In the genomic region with DNA sequence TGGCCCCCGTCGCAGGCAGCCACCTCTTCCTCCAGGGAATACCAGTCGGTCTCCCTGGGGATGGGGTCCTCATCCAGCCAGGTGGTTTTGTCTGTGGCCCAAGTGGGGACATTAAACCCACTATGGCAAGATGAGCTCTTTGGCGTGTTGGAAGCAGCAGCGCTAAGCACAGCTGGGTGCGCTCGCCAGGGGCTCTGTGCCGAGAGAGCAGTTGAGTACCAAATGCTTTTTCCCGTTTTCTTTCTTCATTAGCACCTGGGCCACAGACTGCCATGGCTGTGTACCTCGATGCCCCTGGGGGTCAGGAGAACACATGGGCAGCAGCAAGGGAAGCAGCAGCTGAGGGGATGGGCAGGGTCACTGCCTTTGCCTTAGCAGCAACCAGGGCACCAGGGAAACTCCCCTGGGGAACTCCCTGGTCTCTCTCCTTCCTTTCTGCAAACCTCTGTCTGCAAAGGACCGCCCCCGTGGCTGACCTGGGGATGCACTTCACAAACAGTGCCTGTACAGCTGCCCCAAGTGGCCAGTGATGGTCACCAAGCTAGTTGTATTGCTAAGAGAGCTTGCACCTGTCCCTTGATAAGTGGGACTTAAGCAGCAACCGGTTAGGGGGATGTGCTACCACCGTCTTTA, we compare ENCODE assay signal across 8 cellular contexts. TPM values are rescaled to one million over a fixed set of nuclear protein-coding genes. Genes with fewer than 3 reads are reported as not detected.
DNase-seq lines count a peak whose midpoint lies in the region; ATAC-seq and TF ChIP-seq lines count a peak whose summit lies in the region.

No MANE protein-coding gene starts in this region.

- H3K36me3 ChIP-seq in upper lobe of right lung: no peaks in the 10 kb centered on the region

- H3K27ac ChIP-seq in upper lobe of right lung: no peak overlapping the region

- peak; percentile 95 for ATAC-seq in GM18868 (IDR thresholded peaks at IDR 0.05; ENCODE audit: unreplicated experiment)
- ATAC-seq in HG02852 (IDR thresholded peaks at IDR 0.05; ENCODE audit: unreplicated experiment): peak; percentile 92
- no peak for ATAC-seq in upper lobe of right lung
- ATAC-seq in left cardiac atrium: no peak

- DNase-seq in Caki2 (ENCODE audit: low read depth): peak; percentile 19
- DNase-seq in T-helper 1 cell: peak in 3 of 5 donors; percentile 8 to 28 (median 19)
- no peak for DNase-seq in upper lobe of right lung
- no peak for DNase-seq in left cardiac atrium
- DNase-seq in ACHN: no peak
- DNase-seq in hepatic stellate cell (ENCODE audit: low spot score): no peak

- H3K9me3 ChIP-seq in upper lobe of right lung: no peaks in the 10 kb centered on the region

- TF ChIP-seq CTCF in upper lobe of right lung (IDR thresholded peaks at IDR 0.05): no peak

- H3K4me3 ChIP-seq in upper lobe of right lung: no peak overlapping the region

- in situ Hi-C loops in Caki2 (cut with HindIII; ENCODE audit: low pct_unique_long_range_greater_than_20kb, low sequenced_read_pairs) (no loop called here), ACHN (cut with HindIII; ENCODE audit: low pct_ligation_motif_present, low pct_unique_long_range_greater_than_20kb, low sequenced_read_pairs) (no loop called here)

- no peaks in the 10 kb centered on the region for H3K27me3 ChIP-seq in upper lobe of right lung

- H3K4me1 ChIP-seq in upper lobe of right lung: no peaks in the 10 kb centered on the region

- intact Hi-C loops in upper lobe of right lung (cut with DNase I) (no loop called here), left cardiac atrium (cut with DNase I) (no loop called here)

RNA-seq across cellular contexts. Expression of gene EDARADD, which starts 31.1 kb away (rescaled TPM):
- not detected in 2 replicates for total RNA-seq in Caki2 (2014; rRNA removed; shearing (Covaris generic); ENCODE audit: low replicate concordance)
- 0.78 TPM for total RNA-seq in upper lobe of right lung
- total RNA-seq in left cardiac atrium: under 1 TPM in 1 of 2 donors, not detected in 1; 0.35 TPM

Comparison
In these comparisons a context has a peak if more than half of its experiments do, and no peak if none do; other contexts are left out.
1. DNase-seq: peak in Caki2 (single experiment) and T-helper 1 cell (3 of 5); none in upper lobe of right lung (single experiment), left cardiac atrium (single experiment), ACHN (single experiment) and hepatic stellate cell (single experiment).
2. ATAC-seq: peak in GM18868 (single experiment) and HG02852 (single experiment); none in upper lobe of right lung (single experiment) and left cardiac atrium (0 of 2).